1 cellular context compared by ENCODE assay signal in the genomic region with DNA sequence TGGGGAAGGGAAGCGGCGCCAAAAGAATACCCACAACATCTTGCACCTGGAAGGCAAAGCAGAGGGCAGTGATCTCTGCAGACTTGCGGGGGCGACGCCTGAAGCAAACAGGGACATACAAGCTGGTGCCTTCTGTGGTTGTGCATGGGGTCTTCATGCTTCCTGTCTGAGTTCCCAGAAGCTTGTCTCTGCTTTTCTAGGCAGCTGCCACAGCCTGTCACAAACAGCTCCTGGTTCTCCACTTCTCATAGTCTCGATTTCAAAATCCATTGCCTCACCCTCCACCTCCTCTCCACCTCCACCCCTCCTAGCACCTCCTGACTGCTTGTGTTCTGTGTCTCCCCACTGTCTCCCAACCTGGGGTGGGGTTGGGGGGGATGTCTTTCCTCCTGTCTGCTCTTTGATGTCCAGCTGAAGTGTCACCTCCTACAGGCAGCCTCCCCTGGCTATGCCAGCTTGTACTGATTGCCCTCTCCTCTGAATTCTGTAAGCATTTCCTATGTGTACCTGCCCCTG.
TF ChIP-seq lines count a peak whose summit lies in the region.

No MANE protein-coding gene starts in this region.

TF ChIP-seq in GM12878, 131 proteins besides CTCF, POLR2A, EP300 and RAD21:
- TF ChIP-seq SMAD5 (IDR thresholded peaks at IDR 0.05; ENCODE audit: low read depth) (no peak), EZH2 (IDR thresholded peaks at IDR 0.05; ENCODE audit: borderline replicate concordance, control insufficient read depth, low read depth, low read length) (no peak), POLR2AphosphoS5 (IDR thresholded peaks at IDR 0.05; ENCODE audit: low read length) (no peak), CEBPB (IDR thresholded peaks at IDR 0.05; ENCODE audit: borderline replicate concordance in 1 of 2, low read depth in 2 of 2, low read length in 2 of 2) (no peak), NR2F1 (conservative IDR thresholded peaks at IDR 0.05) (no peak), KDM1A (IDR thresholded peaks at IDR 0.05; ENCODE audit: borderline replicate concordance) (no peak), IRF4 (IDR thresholded peaks at IDR 0.05; ENCODE audit: low read depth, low read length) (no peak)
- TF ChIP-seq, protein P1, sequence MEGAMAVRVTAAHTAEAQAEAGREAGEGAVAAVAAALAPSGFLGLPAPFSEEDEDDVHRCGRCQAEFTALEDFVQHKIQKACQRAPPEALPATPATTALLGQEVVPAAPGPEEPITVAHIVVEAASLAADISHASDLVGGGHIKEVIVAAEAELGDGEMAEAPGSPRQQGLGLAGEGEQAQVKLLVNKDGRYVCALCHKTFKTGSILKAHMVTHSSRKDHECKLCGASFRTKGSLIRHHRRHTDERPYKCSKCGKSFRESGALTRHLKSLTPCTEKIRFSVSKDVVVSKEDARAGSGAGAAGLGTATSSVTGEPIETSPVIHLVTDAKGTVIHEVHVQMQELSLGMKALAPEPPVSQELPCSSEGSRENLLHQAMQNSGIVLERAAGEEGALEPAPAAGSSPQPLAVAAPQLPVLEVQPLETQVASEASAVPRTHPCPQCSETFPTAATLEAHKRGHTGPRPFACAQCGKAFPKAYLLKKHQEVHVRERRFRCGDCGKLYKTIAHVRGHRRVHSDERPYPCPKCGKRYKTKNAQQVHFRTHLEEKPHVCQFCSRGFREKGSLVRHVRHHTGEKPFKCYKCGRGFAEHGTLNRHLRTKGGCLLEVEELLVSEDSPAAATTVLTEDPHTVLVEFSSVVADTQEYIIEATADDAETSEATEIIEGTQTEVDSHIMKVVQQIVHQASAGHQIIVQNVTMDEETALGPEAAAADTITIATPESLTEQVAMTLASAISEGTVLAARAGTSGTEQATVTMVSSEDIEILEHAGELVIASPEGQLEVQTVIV (IDR thresholded peaks at IDR 0.05; ENCODE audit: borderline replicate concordance, partially characterized antibody), result no peak
- TF ChIP-seq, protein P2, sequence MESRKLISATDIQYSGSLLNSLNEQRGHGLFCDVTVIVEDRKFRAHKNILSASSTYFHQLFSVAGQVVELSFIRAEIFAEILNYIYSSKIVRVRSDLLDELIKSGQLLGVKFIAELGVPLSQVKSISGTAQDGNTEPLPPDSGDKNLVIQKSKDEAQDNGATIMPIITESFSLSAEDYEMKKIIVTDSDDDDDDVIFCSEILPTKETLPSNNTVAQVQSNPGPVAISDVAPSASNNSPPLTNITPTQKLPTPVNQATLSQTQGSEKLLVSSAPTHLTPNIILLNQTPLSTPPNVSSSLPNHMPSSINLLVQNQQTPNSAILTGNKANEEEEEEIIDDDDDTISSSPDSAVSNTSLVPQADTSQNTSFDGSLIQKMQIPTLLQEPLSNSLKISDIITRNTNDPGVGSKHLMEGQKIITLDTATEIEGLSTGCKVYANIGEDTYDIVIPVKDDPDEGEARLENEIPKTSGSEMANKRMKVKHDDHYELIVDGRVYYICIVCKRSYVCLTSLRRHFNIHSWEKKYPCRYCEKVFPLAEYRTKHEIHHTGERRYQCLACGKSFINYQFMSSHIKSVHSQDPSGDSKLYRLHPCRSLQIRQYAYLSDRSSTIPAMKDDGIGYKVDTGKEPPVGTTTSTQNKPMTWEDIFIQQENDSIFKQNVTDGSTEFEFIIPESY (IDR thresholded peaks at IDR 0.05), result no peak
